8 cellular contexts compared by ENCODE assay signal in genomic region chr9:13568851-13569618, GRCh38.
DNase-seq lines count a peak whose midpoint lies in the region; ATAC-seq, FAIRE-seq and TF ChIP-seq lines count a peak whose summit lies in the region.

No MANE protein-coding gene starts in this region.

- H3K27ac ChIP-seq in coronary artery (peak overlapping the region; percentile 88 to 92), mucosa of rectum (ENCODE audit: low read depth in 2 of 2, low read length in 2 of 2) (peak overlapping the region; percentile 25 to 35)

- no peak for ATAC-seq in HG03175 (IDR thresholded peaks at IDR 0.05; ENCODE audit: unreplicated experiment)
- no peak for ATAC-seq in activated CD8-positive, alpha-beta memory T cell treated with anti-CD3 and anti-CD28 coated beads, Interleukin-2, amount 10 ng/mL, durations not matched to agents 7 days and 5 days

- DNase-seq in AG04449 (ENCODE audit: low read depth, low spot score) (no peak), NCI-H2029 treated with DMSO at 0.1 percent for 48 hours (lab: John Stamatoyannopoulos, UW) (peak; percentile 37), coronary artery (ENCODE audit: low spot score) (no peak), D721Med (ENCODE audit: insufficient read length, low spot score) (no peak), SIG-M5 treated with dmso at 0.1 percent for 504 hours (lab: John Stamatoyannopoulos, UW; ENCODE audit: unreplicated experiment) (no peak)
- DNase-seq in activated CD8-positive, alpha-beta memory T cell treated with anti-CD3 and anti-CD28 coated beads, Interleukin-2, amount 10 ng/mL, durations not matched to agents 7 days and 5 days = no peak

- H3K4me1 ChIP-seq in mucosa of rectum (ENCODE audit: control insufficient read depth in 2 of 2, insufficient read depth in 2 of 2, low read length in 2 of 2) = no peaks in the 10 kb centered on the region

- TF ChIP-seq CTCF in AG04449 (IDR thresholded peaks at IDR 0.05; ENCODE audit: insufficient read depth, low read length, missing control alignments) = no peak
- TF ChIP-seq CTCF in coronary artery (IDR thresholded peaks at IDR 0.05) = no peak
- no peak for TF ChIP-seq CTCF in D721Med (IDR thresholded peaks at IDR 0.05; ENCODE audit: insufficient read depth, missing control alignments)

- H3K9me3 ChIP-seq in mucosa of rectum (ENCODE audit: control insufficient read depth in 2 of 2, low read length in 2 of 2) = no peaks in the 10 kb centered on the region

- H3K36me3 ChIP-seq in mucosa of rectum (ENCODE audit: control insufficient read depth in 2 of 2, insufficient read depth in 2 of 2, low read length in 2 of 2) = no peaks in the 10 kb centered on the region

- H3K4me3 ChIP-seq in AG04449 (ENCODE audit: low read depth, low read length) (peak overlapping the region; percentile 10), coronary artery (peak overlapping the region; percentile 66), mucosa of rectum (ENCODE audit: low read length in 2 of 2) (peak overlapping the region in 1 of 2 donors; percentile 55)

- H3K36me3 Mint-ChIP-seq in activated CD8-positive, alpha-beta memory T cell treated with anti-CD3 and anti-CD28 coated beads, Interleukin-2, amount 10 ng/mL, durations not matched to agents 7 days and 5 days = no peaks in the 10 kb centered on the region

- no peak for FAIRE-seq in D721Med (lab: Jason Lieb, UNC)

- peaks cover 2% of the 10 kb centered on the region for H3K9me3 Mint-ChIP-seq in activated CD8-positive, alpha-beta memory T cell treated with anti-CD3 and anti-CD28 coated beads, Interleukin-2, amount 10 ng/mL, durations not matched to agents 7 days and 5 days (ENCODE audit: low read depth)

- H3K9ac ChIP-seq in mucosa of rectum (ENCODE audit: low read depth in 1 of 2, low read length in 2 of 2) = no peak overlapping the region

- H3K4me3 Mint-ChIP-seq in activated CD8-positive, alpha-beta memory T cell treated with anti-CD3 and anti-CD28 coated beads, Interleukin-2, amount 10 ng/mL, durations not matched to agents 7 days and 5 days = no peak overlapping the region

- CTCF ChIA-PET in AG04449 (lab: Yijun Ruan, JAX) = no interaction called here
- CTCF ChIA-PET in activated CD8-positive, alpha-beta memory T cell treated with anti-CD3 and anti-CD28 coated beads, Interleukin-2, amount 10 ng/mL, durations not matched to agents 7 days and 5 days (lab: Charles Lee) = interaction anchor here (0.7 kb wide), 1 partner anchor 173 kb away, joined by 3 read pairs; no protein-coding TSS in a partner anchor

- no peaks in the 10 kb centered on the region for H3K27me3 Mint-ChIP-seq in activated CD8-positive, alpha-beta memory T cell treated with anti-CD3 and anti-CD28 coated beads, Interleukin-2, amount 10 ng/mL, durations not matched to agents 7 days and 5 days

- no peaks in the 10 kb centered on the region for H3K27me3 ChIP-seq in mucosa of rectum (ENCODE audit: control insufficient read depth in 2 of 2, insufficient read depth in 2 of 2, low read length in 2 of 2)

- H3K27ac Mint-ChIP-seq in activated CD8-positive, alpha-beta memory T cell treated with anti-CD3 and anti-CD28 coated beads, Interleukin-2, amount 10 ng/mL, durations not matched to agents 7 days and 5 days = no peak overlapping the region

- H3K4me1 Mint-ChIP-seq in activated CD8-positive, alpha-beta memory T cell treated with anti-CD3 and anti-CD28 coated beads, Interleukin-2, amount 10 ng/mL, durations not matched to agents 7 days and 5 days = no peaks in the 10 kb centered on the region

- POLR2A ChIA-PET in AG04449 (lab: Yijun Ruan, JAX) = no interaction called here
